ENCODE assay signal across 12 cellular contexts in genomic region chr10:62056219-62056618, GRCh38.
DNase-seq lines count a peak whose midpoint lies in the region; FAIRE-seq and TF ChIP-seq lines count a peak whose summit lies in the region.
"Had no signal": no experiment of that assay in that cellular context is flagged by ENCODE, and none has a peak within 500 bp of the region (broad histone marks: within the 10 kb centered on the region; RNA-seq: fewer than 3 reads in every experiment).

No MANE protein-coding gene starts in this region.

- no peaks in the 10 kb centered on the region for H3K9me3 Mint-ChIP-seq in CD8-positive, alpha-beta memory T cell
- peaks cover 0 to 4% (median 0%) of the 10 kb centered on the region in 5 experiments for H3K9me3 Mint-ChIP-seq in brain
- H3K9me3 Mint-ChIP-seq in neural crest cell, result peaks cover 4% of the 10 kb centered on the region

- peak overlapping the region; percentile 17; the same call in 1 of the 2 replicates for H3K27ac ChIP-seq in 22Rv1
- no peak overlapping the region for H3K27ac ChIP-seq in CD8-positive, alpha-beta memory T cell (ENCODE audit: low read depth, low read length)

- DNase-seq in CD8-positive, alpha-beta memory T cell, result no peak
- DNase-seq in neural crest cell (ENCODE audit: low read depth, low spot score), result no peak
- no peak for DNase-seq in GOT3 (lab: John Stamatoyannopoulos, UW)
- no peak for DNase-seq in globus pallidus (ENCODE audit: low spot score)
- DNase-seq in RCC 7860 (ENCODE audit: low spot score), result no peak
- DNase-seq in H4 (ENCODE audit: low spot score), result no peak
- DNase-seq: adrenal gland, DMS 273 treated with DMSO at 0.1 percent for 48 hours, posterior cingulate gyrus had no signal

- CTCF ChIA-PET in CD8-positive, alpha-beta memory T cell (lab: Charles Lee), result no interaction called here

- peaks cover 39% of the 10 kb centered on the region for H3K4me1 ChIP-seq in CD8-positive, alpha-beta memory T cell (ENCODE audit: insufficient read depth, low read length)

- TF ChIP-seq CTCF in 22Rv1 (IDR thresholded peaks at IDR 0.05) (no peak), brain (conservative IDR thresholded peaks at IDR 0.05) (no peak), neural crest cell (conservative IDR thresholded peaks at IDR 0.05) (no peak)

- POLR2A ChIA-PET in CD8-positive, alpha-beta memory T cell (lab: Charles Lee), result no interaction called here

- no peak overlapping the region for H3K4me3 ChIP-seq in CD8-positive, alpha-beta memory T cell (ENCODE audit: low read length)

- no peaks in the 10 kb centered on the region for H3K27me3 ChIP-seq in CD8-positive, alpha-beta memory T cell (ENCODE audit: insufficient read depth, low read length, poor library complexity, severe bottlenecking)
- H3K27me3 ChIP-seq: adrenal gland had no signal

- no peak for FAIRE-seq in RCC 7860 (lab: Jason Lieb, UNC)
- FAIRE-seq: GM18507 had no signal

- H3K4me1 Mint-ChIP-seq in CD8-positive, alpha-beta memory T cell, result peaks cover 77 to 97% (median 91%) of the 10 kb centered on the region in 3 donors
- H3K4me1 Mint-ChIP-seq in brain, result peaks cover 73% of the 10 kb centered on the region
- peaks cover 59% of the 10 kb centered on the region for H3K4me1 Mint-ChIP-seq in neural crest cell

- H3K4me3 Mint-ChIP-seq in CD8-positive, alpha-beta memory T cell, result peak overlapping the region in 4 of 7 donors; percentile 1 to 49 (median 26)
- H3K4me3 Mint-ChIP-seq in brain (peak overlapping the region in 1 of 5 experiments; percentile 45), neural crest cell (no peak overlapping the region)

- H3K36me3 ChIP-seq in CD8-positive, alpha-beta memory T cell (ENCODE audit: insufficient read depth, low read length), result peaks cover 27% of the 10 kb centered on the region

- H3K27ac Mint-ChIP-seq in CD8-positive, alpha-beta memory T cell, result peak overlapping the region in 6 of 8 donors; percentile 30 to 91 (median 64)
- H3K27ac Mint-ChIP-seq in brain, result peak overlapping the region in 3 of 5 experiments; percentile 6 to 83 (median 54)
- peak overlapping the region; percentile 2 for H3K27ac Mint-ChIP-seq in neural crest cell (ENCODE audit: unreplicated experiment)

- H3K36me3 Mint-ChIP-seq in CD8-positive, alpha-beta memory T cell, result peaks cover 30 to 95% (median 34%) of the 10 kb centered on the region in 3 donors
- H3K36me3 Mint-ChIP-seq in brain, result peaks cover 70% of the 10 kb centered on the region
- H3K36me3 Mint-ChIP-seq in neural crest cell (ENCODE audit: low read depth), result peaks cover 25% of the 10 kb centered on the region

- H3K9me3 ChIP-seq in CD8-positive, alpha-beta memory T cell (ENCODE audit: low read length), result no peaks in the 10 kb centered on the region
- H3K9me3 ChIP-seq: adrenal gland had no signal

- no peaks in the 10 kb centered on the region for H3K27me3 Mint-ChIP-seq in CD8-positive, alpha-beta memory T cell
- H3K27me3 Mint-ChIP-seq in brain (no peaks in the 10 kb centered on the region), neural crest cell (ENCODE audit: low read depth) (no peaks in the 10 kb centered on the region)

Comparison
In these comparisons a context has a peak if more than half of its experiments do, and no peak if none do; other contexts are left out.
1. H3K27ac Mint-ChIP-seq: peak in every context shown above with its lines; median percentile 64 in CD8-positive, alpha-beta memory T cell; 54 in brain; 2 in neural crest cell.